Comparison of ENCODE assay signal across 8 cellular contexts in the genomic region with DNA sequence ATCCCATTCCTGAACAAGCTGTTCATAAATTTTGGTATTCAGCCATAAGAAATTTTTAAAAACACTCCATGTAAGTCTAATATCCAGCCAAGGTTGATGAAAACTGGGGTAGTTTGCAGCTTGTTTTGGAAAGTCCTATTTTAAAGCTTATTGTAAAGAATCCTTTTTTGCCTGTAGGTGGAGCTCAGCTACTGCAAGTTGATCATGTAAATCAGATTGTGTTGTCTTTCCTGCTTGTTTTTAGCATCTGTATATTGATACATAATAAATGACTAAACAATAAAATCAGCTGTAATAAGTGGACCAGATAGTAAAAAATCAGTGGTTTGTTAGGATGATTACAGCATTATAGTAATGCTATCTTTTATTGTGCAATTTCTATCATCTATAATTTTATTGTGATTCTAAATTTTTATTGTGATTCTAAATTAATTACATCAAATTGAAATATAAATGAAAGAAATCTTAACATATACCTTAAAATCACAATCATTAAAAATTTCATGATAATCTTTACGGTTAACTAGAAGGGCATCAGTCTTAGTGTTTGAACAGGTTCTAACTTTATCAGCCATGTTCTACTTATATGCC. TPM values are rescaled to one million over a fixed set of nuclear protein-coding genes. Genes with fewer than 3 reads are reported as not detected.
DNase-seq lines count a peak whose midpoint lies in the region; ATAC-seq and TF ChIP-seq lines count a peak whose summit lies in the region.

No MANE protein-coding gene starts in this region.

- peak in 1 of 7 experiments; percentile 4 for DNase-seq in CD8-positive, alpha-beta T cell
- DNase-seq in MM.1S: peak; percentile 59
- peak; percentile 74 for DNase-seq in fibroblast of villous mesenchyme (ENCODE audit: low read depth)
- peak; percentile 1 to 77 for DNase-seq in trophoblast cell
- DNase-seq in activated CD4-positive, alpha-beta memory T cell treated with anti-CD3 and anti-CD28 coated beads for 36 hours: no peak

- H4K20me1 ChIP-seq in MM.1S (ENCODE audit: insufficient read depth, low read length) (no peaks in the 10 kb centered on the region), SU-DHL-6 (ENCODE audit: low read depth, low read length) (no peaks in the 10 kb centered on the region)

- no peak overlapping the region for H3K4ac ChIP-seq in trophoblast cell (ENCODE audit: low read depth, low read length)

- H3K4me3 Mint-ChIP-seq in CD8-positive, alpha-beta T cell: no peak overlapping the region
- no peak overlapping the region for H3K4me3 Mint-ChIP-seq in activated CD4-positive, alpha-beta memory T cell treated with anti-CD3 and anti-CD28 coated beads for 36 hours

- no peaks in the 10 kb centered on the region for H3K79me2 ChIP-seq in MM.1S (ENCODE audit: low read length)
- H3K79me2 ChIP-seq in SU-DHL-6 (ENCODE audit: insufficient read depth, low read length): no peaks in the 10 kb centered on the region
- no peaks in the 10 kb centered on the region for H3K79me2 ChIP-seq in trophoblast cell (ENCODE audit: control insufficient read depth, insufficient read depth, low read length, poor library complexity)

- no peaks in the 10 kb centered on the region for H3K4me1 Mint-ChIP-seq in CD8-positive, alpha-beta T cell (ENCODE audit: low read depth)
- H3K4me1 Mint-ChIP-seq in activated CD4-positive, alpha-beta memory T cell treated with anti-CD3 and anti-CD28 coated beads for 36 hours (ENCODE audit: low read depth): peaks cover 6% of the 10 kb centered on the region

- H3K27ac ChIP-seq in CD8-positive, alpha-beta T cell (ENCODE audit: low read depth, low read length): no peak overlapping the region
- H3K27ac ChIP-seq in MM.1S (ENCODE audit: low read length) (no peak overlapping the region), SU-DHL-6 (ENCODE audit: low read depth, low read length) (no peak overlapping the region), trophoblast cell (ENCODE audit: low read depth, low read length) (no peak overlapping the region)

- H3K9me3 Mint-ChIP-seq in CD8-positive, alpha-beta T cell: no peaks in the 10 kb centered on the region
- H3K9me3 Mint-ChIP-seq in activated CD4-positive, alpha-beta memory T cell treated with anti-CD3 and anti-CD28 coated beads for 36 hours: no peaks in the 10 kb centered on the region

- WGBS in trophoblast cell (ENCODE audit: extremely low coverage, insufficient coverage, insufficient read length): no CpG with 5 or more reads among the region's 1 CpG

- no peak overlapping the region for H3K18ac ChIP-seq in trophoblast cell (ENCODE audit: low read length)

- no peaks in the 10 kb centered on the region for H3K27me3 ChIP-seq in CD8-positive, alpha-beta T cell (ENCODE audit: insufficient read depth, low read length)
- H3K27me3 ChIP-seq in MM.1S (replicated peaks; ENCODE audit: insufficient read depth, low read length): no peaks in the 10 kb centered on the region
- H3K27me3 ChIP-seq in SU-DHL-6 (ENCODE audit: low read length): no peaks in the 10 kb centered on the region
- H3K27me3 ChIP-seq in trophoblast cell (ENCODE audit: insufficient read depth, low read length): no peaks in the 10 kb centered on the region

- H2AFZ ChIP-seq in MM.1S (ENCODE audit: low read length) (no peak overlapping the region), SU-DHL-6 (ENCODE audit: low read depth, low read length, severe bottlenecking) (no peak overlapping the region), trophoblast cell (ENCODE audit: insufficient read depth, low read length, poor library complexity) (no peak overlapping the region)

- no peak overlapping the region for H3K27ac Mint-ChIP-seq in CD8-positive, alpha-beta T cell
- H3K27ac Mint-ChIP-seq in activated CD4-positive, alpha-beta memory T cell treated with anti-CD3 and anti-CD28 coated beads for 36 hours: no peak overlapping the region

- no peak overlapping the region for H2AK5ac ChIP-seq in trophoblast cell (ENCODE audit: low read length)

- H4K91ac ChIP-seq in trophoblast cell (ENCODE audit: low read depth, low read length): no peak overlapping the region

- ATAC-seq in CD8-positive, alpha-beta T cell: no peak
- ATAC-seq in GM18907 (IDR thresholded peaks at IDR 0.05; ENCODE audit: unreplicated experiment): peak; percentile 56
- ATAC-seq in HG03159 (IDR thresholded peaks at IDR 0.05; ENCODE audit: unreplicated experiment): no peak

- H3K4me2 ChIP-seq in MM.1S (ENCODE audit: low read depth, low read length): no peak overlapping the region
- no peak overlapping the region for H3K4me2 ChIP-seq in SU-DHL-6 (ENCODE audit: low read depth, low read length, poor library complexity, severe bottlenecking)
- H3K4me2 ChIP-seq in trophoblast cell (ENCODE audit: low read length): no peak overlapping the region

- H4K12ac ChIP-seq in trophoblast cell (ENCODE audit: low read depth, low read length): no peak overlapping the region

- CTCF ChIA-PET in CD8-positive, alpha-beta T cell (lab: Charles Lee): interaction anchor here (0.7 to 2.3 kb wide), 10 partner anchors 9 to 676 kb away, joined by 3 to 29 read pairs (median 4); a partner anchor contains a TSS
- CTCF ChIA-PET in activated CD4-positive, alpha-beta memory T cell treated with anti-CD3 and anti-CD28 coated beads for 36 hours (lab: Charles Lee): interaction anchor here (0.5 to 4.7 kb wide), 17 partner anchors 9 to 751 kb away, joined by 3 to 71 read pairs (median 3); a partner anchor contains a TSS

- no peaks in the 10 kb centered on the region for H3K27me3 Mint-ChIP-seq in CD8-positive, alpha-beta T cell (ENCODE audit: low read depth)
- H3K27me3 Mint-ChIP-seq in activated CD4-positive, alpha-beta memory T cell treated with anti-CD3 and anti-CD28 coated beads for 36 hours: no peaks in the 10 kb centered on the region

- H3F3A ChIP-seq in MM.1S (ENCODE audit: insufficient read depth, low read length) (no peaks in the 10 kb centered on the region), SU-DHL-6 (ENCODE audit: insufficient read depth) (no peaks in the 10 kb centered on the region)

- no peaks in the 10 kb centered on the region for H3K79me1 ChIP-seq in trophoblast cell (ENCODE audit: low read length)

- peaks cover 45% of the 10 kb centered on the region for H3K36me3 Mint-ChIP-seq in CD8-positive, alpha-beta T cell
- peaks cover 13% of the 10 kb centered on the region for H3K36me3 Mint-ChIP-seq in activated CD4-positive, alpha-beta memory T cell treated with anti-CD3 and anti-CD28 coated beads for 36 hours

- intact Hi-C loops in CD8-positive, alpha-beta T cell (cut with DNase I, micrococcal nuclease): loop anchor here (1.0 to 10.0 kb wide), 3 partner anchors 294 to 776 kb away; no protein-coding TSS in a partner anchor
- intact Hi-C loops in activated CD4-positive, alpha-beta memory T cell treated with anti-CD3 and anti-CD28 coated beads for 36 hours (cut with micrococcal nuclease): loop anchor here (1.0 to 10.0 kb wide), 4 partner anchors 226 to 672 kb away; no protein-coding TSS in a partner anchor

- H2BK5ac ChIP-seq in trophoblast cell (ENCODE audit: low read depth, low read length, poor library complexity): no peak overlapping the region

- no peak overlapping the region for H3K4me3 ChIP-seq in CD8-positive, alpha-beta T cell (ENCODE audit: low read depth, low read length)
- no peak overlapping the region for H3K4me3 ChIP-seq in MM.1S (ENCODE audit: low read length)
- no peak overlapping the region for H3K4me3 ChIP-seq in SU-DHL-6 (ENCODE audit: insufficient read depth, low read length, poor library complexity, severe bottlenecking)
- H3K4me3 ChIP-seq in fibroblast of villous mesenchyme (ENCODE audit: low read depth, low read length): no peak overlapping the region
- no peak overlapping the region for H3K4me3 ChIP-seq in trophoblast cell (ENCODE audit: low read depth, low read length)

- POLR2A ChIA-PET in CD8-positive, alpha-beta T cell (lab: Charles Lee): no interaction called here
- POLR2A ChIA-PET in activated CD4-positive, alpha-beta memory T cell treated with anti-CD3 and anti-CD28 coated beads for 36 hours (lab: Charles Lee): no interaction called here

- no peaks in the 10 kb centered on the region for H3K36me3 ChIP-seq in CD8-positive, alpha-beta T cell (ENCODE audit: insufficient read depth, low read length)
- H3K36me3 ChIP-seq in MM.1S (replicated peaks; ENCODE audit: insufficient read depth, low read length): no peaks in the 10 kb centered on the region
- H3K36me3 ChIP-seq in SU-DHL-6 (ENCODE audit: low read length): no peaks in the 10 kb centered on the region
- H3K36me3 ChIP-seq in trophoblast cell (ENCODE audit: control insufficient read depth in 1 of 2, insufficient read depth in 2 of 2, low read length in 2 of 2): peaks cover 0 to 2% of the 10 kb centered on the region in 2 experiments

- no peak overlapping the region for H3K9ac ChIP-seq in MM.1S (ENCODE audit: low read length)
- H3K9ac ChIP-seq in SU-DHL-6 (ENCODE audit: low read length): no peak overlapping the region
- H3K9ac ChIP-seq in trophoblast cell (ENCODE audit: low read length): no peak overlapping the region

- no peak overlapping the region for H2BK120ac ChIP-seq in trophoblast cell (ENCODE audit: insufficient read depth, low read length, poor library complexity)

- no peak overlapping the region for H3K14ac ChIP-seq in trophoblast cell (ENCODE audit: low read length)

- H3K4me1 ChIP-seq in CD8-positive, alpha-beta T cell (ENCODE audit: insufficient read depth, low read length): no peaks in the 10 kb centered on the region
- H3K4me1 ChIP-seq in MM.1S (ENCODE audit: low read length): no peaks in the 10 kb centered on the region
- no peaks in the 10 kb centered on the region for H3K4me1 ChIP-seq in trophoblast cell (ENCODE audit: control insufficient read depth in 1 of 2, insufficient read depth in 2 of 2, low read length in 2 of 2)

- H2BK12ac ChIP-seq in trophoblast cell (ENCODE audit: low read length): no peak overlapping the region

- H3K9me2 ChIP-seq in MM.1S (replicated peaks; ENCODE audit: insufficient read depth, low read length) (no peaks in the 10 kb centered on the region), SU-DHL-6 (replicated peaks; ENCODE audit: insufficient read depth, low read length) (no peaks in the 10 kb centered on the region)

- TF ChIP-seq CTCF in CD8-positive, alpha-beta T cell (IDR thresholded peaks at IDR 0.05): peak; percentile 65
- peak; percentile 75 for TF ChIP-seq CTCF in MM.1S (IDR thresholded peaks at IDR 0.05; ENCODE audit: low read length)
- peak; percentile 44 for TF ChIP-seq CTCF in SU-DHL-6 (IDR thresholded peaks at IDR 0.05; ENCODE audit: insufficient read depth, low read length, poor library complexity, severe bottlenecking)
- TF ChIP-seq CTCF in fibroblast of villous mesenchyme (IDR thresholded peaks at IDR 0.05; ENCODE audit: insufficient read depth, low read depth, low read length): peak; percentile 69

- no peak overlapping the region for H3K23ac ChIP-seq in trophoblast cell (ENCODE audit: low read length)

- no peak overlapping the region for H4K8ac ChIP-seq in trophoblast cell (ENCODE audit: low read depth, low read length)

- H3K9me3 ChIP-seq in CD8-positive, alpha-beta T cell (ENCODE audit: low read length): no peaks in the 10 kb centered on the region
- H3K9me3 ChIP-seq in MM.1S (replicated peaks; ENCODE audit: insufficient read depth, low read length) (no peaks in the 10 kb centered on the region), SU-DHL-6 (ENCODE audit: insufficient read depth, low read length) (no peaks in the 10 kb centered on the region), trophoblast cell (ENCODE audit: insufficient read depth, low read depth, low read length) (no peaks in the 10 kb centered on the region)

RNA-seq across cellular contexts. Expression of a gene that starts 42.4 kb away (rescaled TPM):
- 10 to 100 TPM; 15.5 to 16.6 TPM for total RNA-seq in CD8-positive, alpha-beta T cell
- 13.2 and 16.0 TPM in 2 replicates for total RNA-seq in fibroblast of villous mesenchyme
- 30.4 and 30.6 TPM in 2 replicates for polyA plus RNA-seq in trophoblast cell (2013)
- 10 to 100 TPM; 31.4 to 33.7 TPM for total RNA-seq in activated CD4-positive, alpha-beta memory T cell treated with anti-CD3 and anti-CD28 coated beads for 36 hours

RNA-seq across cellular contexts. Expression of a gene that starts 42.7 kb away (rescaled TPM):
- total RNA-seq in CD8-positive, alpha-beta T cell: 10 to 100 TPM; 20.4 to 26.5 TPM
- 9.0 and 12.5 TPM in 2 replicates for total RNA-seq in fibroblast of villous mesenchyme
- polyA plus RNA-seq in trophoblast cell (2013): 15.3 and 16.6 TPM in 2 replicates
- 10 to 100 TPM; 20.2 to 24.3 TPM for total RNA-seq in activated CD4-positive, alpha-beta memory T cell treated with anti-CD3 and anti-CD28 coated beads for 36 hours
